Comparison of ENCODE assay signal across 12 cellular contexts in genomic region chr5:135999396-136000139, GRCh38. TPM values are rescaled to one million over a fixed set of nuclear protein-coding genes. Genes with fewer than 3 reads are reported as not detected.
DNase-seq lines count a peak whose midpoint lies in the region; ATAC-seq and TF ChIP-seq lines count a peak whose summit lies in the region.
"Had no signal": no experiment of that assay in that cellular context is flagged by ENCODE, and none has a peak within 500 bp of the region (broad histone marks: within the 10 kb centered on the region; RNA-seq: fewer than 3 reads in every experiment).

No MANE protein-coding gene starts in this region.

- TF ChIP-seq CTCF in fibroblast of the aortic adventitia (IDR thresholded peaks at IDR 0.05; ENCODE audit: insufficient read depth, low read length) (no peak), osteocyte (IDR thresholded peaks at IDR 0.05) (no peak), ovary (IDR thresholded peaks at IDR 0.05) (no peak)

- no peak for ATAC-seq in HG02970 (IDR thresholded peaks at IDR 0.05; ENCODE audit: low FRiP score, unreplicated experiment)
- no peak for ATAC-seq in GM18511 (IDR thresholded peaks at IDR 0.05; ENCODE audit: unreplicated experiment)

- peaks cover 69% of the 10 kb centered on the region for H3K4me1 Mint-ChIP-seq in osteocyte (ENCODE audit: unreplicated experiment)

- H3K27ac ChIP-seq in SJCRH30 (0 out of 2 replicates have a peak overlapping the region, but pooled peaks have one; percentile 12), ovary (no peak overlapping the region)
- H3K27ac ChIP-seq: cardiac muscle cell, SK-N-MC had no signal

- peaks cover 10% of the 10 kb centered on the region; the same call in 1 of the 2 replicates for H3K4me1 ChIP-seq in SJCRH30
- no peaks in the 10 kb centered on the region for H3K4me1 ChIP-seq in ovary (ENCODE audit: insufficient read depth)

- no peaks in the 10 kb centered on the region for H3K36me3 Mint-ChIP-seq in osteocyte (ENCODE audit: unreplicated experiment)

- H3K27me3 ChIP-seq in SJCRH30, result no peaks in the 10 kb centered on the region
- H3K27me3 ChIP-seq in ovary, result no peaks in the 10 kb centered on the region

- H3K9me3 ChIP-seq in SJCRH30 (replicated peaks), result 0 out of 2 replicates have a peak, but pooled peaks cover 3% of the 10 kb centered on the region
- H3K9me3 ChIP-seq in ovary, result no peaks in the 10 kb centered on the region

- TF ChIP-seq POLR2A in ovary (IDR thresholded peaks at IDR 0.05), result no peak

- H3K27ac Mint-ChIP-seq in osteocyte (ENCODE audit: unreplicated experiment), result peak overlapping the region; percentile 84

- DNase-seq in HCEC 1CT (peak; percentile 92), SJCRH30 (peak; percentile 65), fibroblast of the aortic adventitia (ENCODE audit: low read depth) (peak; percentile 69), osteocyte (ENCODE audit: extremely low spot score, unreplicated experiment) (no peak), ovary (no peak), nucleus accumbens (lab: John Stamatoyannopoulos, UW) (no peak)
- DNase-seq: MM.1S had no signal

- no peaks in the 10 kb centered on the region for H3K27me3 Mint-ChIP-seq in osteocyte (ENCODE audit: unreplicated experiment)

- no peak for TF ChIP-seq EP300 in ovary (IDR thresholded peaks at IDR 0.05)

- 77 to 83% (median 81%) methylated on average over 8 of the region's 8 CpGs for WGBS in ovary, 3 donors

- no peaks in the 10 kb centered on the region for H3K9me3 Mint-ChIP-seq in osteocyte (ENCODE audit: unreplicated experiment)

- H3K4me3 Mint-ChIP-seq in osteocyte (ENCODE audit: unreplicated experiment), result no peak overlapping the region

- intact Hi-C loops in ovary (cut with DNase I), result no loop called here

- H3K36me3 ChIP-seq in SJCRH30 (no peaks in the 10 kb centered on the region), ovary (no peaks in the 10 kb centered on the region)
- H3K36me3 ChIP-seq: cardiac muscle cell had no signal

- H3K4me3 ChIP-seq in SJCRH30, result no peak overlapping the region
- H3K4me3 ChIP-seq in fibroblast of the aortic adventitia (ENCODE audit: low read depth, low read length), result no peak overlapping the region
- H3K4me3 ChIP-seq in ovary, result no peak overlapping the region
- H3K4me3 ChIP-seq: cardiac muscle cell, SK-N-MC had no signal

RNA-seq across cellular contexts. Expression of gene TGFBI, which starts 29.2 kb away (rescaled TPM):
- total RNA-seq in SJCRH30 (2014; rRNA removed; shearing (Covaris generic)), result 4.8 TPM in 2 replicates
- total RNA-seq in fibroblast of the aortic adventitia (ENCODE audit: low replicate concordance) (169 and 227 TPM in 2 replicates), osteocyte (267 and 343 TPM in 2 replicates), ovary (10 to 100 TPM; 14.5 to 46.6 (median 25.3) TPM)
- polyA plus RNA-seq in ovary, result 100 to 1,000 TPM in 1 of 2 donors, 10 to 100 TPM in 1; 22.2 to 138 TPM

RNA-seq across cellular contexts. Expression of gene LECT2, which starts 44.8 kb away (rescaled TPM):
- not detected in 2 replicates for total RNA-seq in SJCRH30 (2014; rRNA removed; shearing (Covaris generic))
- total RNA-seq in fibroblast of the aortic adventitia (ENCODE audit: low replicate concordance), result not detected in 2 replicates
- not detected in 2 replicates for total RNA-seq in osteocyte
- not detected for total RNA-seq in ovary
- not detected for polyA plus RNA-seq in ovary
- total RNA-seq: cardiac muscle cell, pulmonary artery endothelial cell had no signal
- polyA plus RNA-seq: cardiac muscle cell had no signal

Comparison
In these comparisons a context has a peak if more than half of its experiments do, and no peak if none do; other contexts are left out.
1. DNase-seq: peak in HCEC 1CT (single experiment), SJCRH30 (2 of 2) and fibroblast of the aortic adventitia (single experiment); none in osteocyte (single experiment), ovary (0 of 5) and nucleus accumbens (0 of 56).